Comparison of ENCODE assay signal across 9 cellular contexts in genomic region chr16:72076991-72077706, GRCh38. TPM values are rescaled to one million over a fixed set of nuclear protein-coding genes. Genes with fewer than 3 reads are reported as not detected.
"Had no signal": no experiment of that assay in that cellular context is flagged by ENCODE, and none has a peak within 500 bp of the region (broad histone marks: within the 10 kb centered on the region; RNA-seq: fewer than 3 reads in every experiment).

No MANE protein-coding gene starts in this region.

RNA-seq across cellular contexts. Expression of gene HPR, which starts 14.1 kb away (rescaled TPM):
- total RNA-seq: OCI-LY7, PC-3, PC-9, Peyer's patch, RPMI7951, SJCRH30, SJSA1, SK-MEL-5 had no signal
- polyA plus RNA-seq: SK-N-SH had no signal

RNA-seq across cellular contexts. Expression of gene HP, which starts 22.8 kb away (rescaled TPM):
- total RNA-seq: OCI-LY7, PC-3, PC-9, Peyer's patch, RPMI7951, SJCRH30, SK-MEL-5 had no signal
- polyA plus RNA-seq: SK-N-SH had no signal
